29 cellular contexts compared by ENCODE assay signal in the genomic region with DNA sequence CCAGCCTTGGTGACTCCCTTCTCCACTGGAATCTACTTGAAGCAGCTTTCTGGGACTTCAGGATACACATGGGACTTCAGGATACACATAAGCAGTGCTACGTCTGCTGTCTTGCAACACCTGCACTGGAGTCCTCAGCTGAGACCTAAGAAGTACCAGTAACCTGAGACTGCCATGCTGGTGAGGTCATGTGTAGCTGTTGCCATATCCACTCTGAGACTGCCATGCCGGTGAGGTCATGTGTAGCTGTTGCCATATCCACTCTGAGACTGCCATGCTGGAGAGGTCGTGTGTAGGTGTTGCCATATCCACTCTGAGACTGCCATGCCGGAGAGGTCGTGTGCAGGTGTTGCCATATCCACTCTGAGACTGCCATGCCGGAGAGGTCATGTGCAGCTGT.
"Had no signal": no experiment of that assay in that cellular context is flagged by ENCODE, and none has a peak within 500 bp of the region (broad histone marks: within the 10 kb centered on the region; RNA-seq: fewer than 3 reads in every experiment).

No MANE protein-coding gene starts in this region.

- DNase-seq: hippocampal formation; kidney; left colon; left lung; lower lobe of right lung; mammary epithelial cell; mesenchymal stem cell; naive thymus-derived CD8-positive, alpha-beta T cell; nucleus accumbens; pancreas; posterior cingulate gyrus; right lobe of liver; stimulated activated CD4-positive, alpha-beta T cell treated with anti-CD3 and anti-CD28 coated beads, Interleukin-1b, Interleukin-23, amount 100 ng/mL, for 48 hours; stimulated activated CD4-positive, alpha-beta T cell treated with anti-CD3 and anti-CD28 coated beads, Interleukin-2, amount 100 ng/mL, for 48 hours; stimulated activated CD4-positive, alpha-beta T cell treated with anti-CD3 and anti-CD28 coated beads, Interleukin-4, amount 100 ng/mL, for 4 hours; stimulated activated CD8-positive, alpha-beta memory T cell treated with anti-CD3 and anti-CD28 coated beads, Interleukin-4, amount 100 ng/mL, for 48 hours; stimulated activated naive B cell treated with anti-CD40 and anti-IgM and Interleukin-4, amounts not matched to agents 10 μg/mL and 1 μg/mL and 100 μg/mL, for 72 hours; stimulated activated naive CD8-positive, alpha-beta T cell treated with anti-CD3 and anti-CD28 coated beads, Interleukin-15, Interleukin-2, amounts not matched to agents 100 U/mL and 50 U/mL, for 24 hours; stomach; tibial artery; uterus had no signal

- H3K9me3 ChIP-seq: left lung, lower lobe of right lung, pancreas, prostate gland, right lobe of liver, stomach, suprapubic skin, thoracic aorta, tibial artery, uterus had no signal

- ATAC-seq: left colon; left lung; lower lobe of right lung; naive thymus-derived CD8-positive, alpha-beta T cell; pancreas; right lobe of liver; stimulated activated naive B cell treated with anti-CD40 and anti-IgM and Interleukin-4, amounts not matched to agents 10 μg/mL and 1 μg/mL and 100 μg/mL, for 72 hours; stimulated activated naive CD8-positive, alpha-beta T cell treated with anti-CD3 and anti-CD28 coated beads, Interleukin-15, Interleukin-2, amounts not matched to agents 100 U/mL and 50 U/mL, for 24 hours had no signal

- H3K36me3 Mint-ChIP-seq: naive thymus-derived CD8-positive, alpha-beta T cell; stimulated activated naive B cell treated with anti-CD40 and anti-IgM and Interleukin-4, amounts not matched to agents 10 μg/mL and 1 μg/mL and 100 μg/mL, for 72 hours; type B pancreatic cell had no signal

- H3K36me3 ChIP-seq: left lung, lower lobe of right lung, pancreas, prostate gland, right lobe of liver, stomach, suprapubic skin, thoracic aorta, tibial artery, uterus had no signal

- H3K4me1 Mint-ChIP-seq: naive thymus-derived CD8-positive, alpha-beta T cell; neural crest cell; stimulated activated naive B cell treated with anti-CD40 and anti-IgM and Interleukin-4, amounts not matched to agents 10 μg/mL and 1 μg/mL and 100 μg/mL, for 72 hours had no signal

- H3K27me3 Mint-ChIP-seq: stimulated activated naive B cell treated with anti-CD40 and anti-IgM and Interleukin-4, amounts not matched to agents 10 μg/mL and 1 μg/mL and 100 μg/mL, for 72 hours; type B pancreatic cell had no signal

- H3K27ac Mint-ChIP-seq: naive thymus-derived CD8-positive, alpha-beta T cell; stimulated activated naive B cell treated with anti-CD40 and anti-IgM and Interleukin-4, amounts not matched to agents 10 μg/mL and 1 μg/mL and 100 μg/mL, for 72 hours; type B pancreatic cell had no signal

- H3K27ac ChIP-seq: left lung, lower lobe of right lung, pancreas, prostate gland, right lobe of liver, stomach, suprapubic skin, thoracic aorta, tibial artery, uterus had no signal

- H3K4me3 ChIP-seq: left lung, lower lobe of right lung, pancreas, prostate gland, right lobe of liver, smooth muscle cell, stomach, suprapubic skin, thoracic aorta, tibial artery, uterus had no signal

- H3K4me3 Mint-ChIP-seq: naive thymus-derived CD8-positive, alpha-beta T cell; nephron; neural crest cell; stimulated activated naive B cell treated with anti-CD40 and anti-IgM and Interleukin-4, amounts not matched to agents 10 μg/mL and 1 μg/mL and 100 μg/mL, for 72 hours; type B pancreatic cell had no signal

- FAIRE-seq: islet of Langerhans, kidney, pancreas had no signal

- H3K9me3 Mint-ChIP-seq: nephron had no signal

- H3K4me2 ChIP-seq: smooth muscle cell had no signal

- H3K27me3 ChIP-seq: left lung, pancreas, right lobe of liver, stomach, suprapubic skin, tibial artery, uterus had no signal

- H3K4me1 ChIP-seq: left lung, lower lobe of right lung, pancreas, prostate gland, right lobe of liver, stomach, suprapubic skin, tibial artery, uterus had no signal
